Comparison of ENCODE assay signal across 8 cellular contexts in the genomic region with DNA sequence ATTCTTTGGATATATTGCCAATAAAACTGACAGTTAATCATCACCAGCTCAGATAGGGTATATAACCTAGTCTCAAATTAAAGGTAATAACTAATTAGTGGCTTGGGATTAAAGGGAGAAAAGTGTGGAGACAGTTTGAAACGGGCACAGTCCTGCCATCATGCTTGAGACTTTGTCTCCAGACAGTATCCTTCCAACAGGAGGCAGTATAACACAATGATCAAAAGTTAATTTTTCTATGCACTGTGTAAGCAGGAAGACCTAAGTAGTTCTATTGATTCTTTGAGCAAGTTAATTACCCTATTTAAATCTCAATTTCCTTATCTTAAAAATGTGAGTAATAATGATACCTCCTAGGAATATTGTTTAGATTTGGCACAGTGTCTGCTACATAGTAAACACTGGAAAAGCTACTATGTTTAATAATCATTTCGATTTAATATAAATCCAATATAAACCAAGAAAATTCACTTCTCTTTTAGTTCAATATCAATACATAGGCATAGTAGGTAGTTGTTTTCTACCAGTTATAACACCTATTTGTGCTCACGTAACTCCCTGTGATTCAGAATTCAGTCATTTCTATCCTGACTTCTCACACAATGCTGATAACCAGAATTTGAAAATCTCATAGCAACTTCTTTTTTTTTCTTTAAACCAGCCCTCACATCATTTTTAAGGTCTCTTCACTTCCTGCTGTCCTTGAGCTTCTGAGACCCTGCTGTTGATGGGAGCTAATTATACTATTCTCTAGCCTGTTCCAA. TPM values are rescaled to one million over a fixed set of nuclear protein-coding genes. Genes with fewer than 3 reads are reported as not detected.
DNase-seq lines count a peak whose midpoint lies in the region; ATAC-seq and TF ChIP-seq lines count a peak whose summit lies in the region.

No MANE protein-coding gene starts in this region.

- CTCF ChIA-PET in naive thymus-derived CD4-positive, alpha-beta T cell (lab: Charles Lee), result interaction anchor here (0.6 to 2.0 kb wide), 10 partner anchors 8 to 452 kb away, joined by 3 to 11 read pairs (median 5); a partner anchor contains a TSS

- H3K14ac ChIP-seq in neuronal stem cell (ENCODE audit: low read length), result no peak overlapping the region

- no peaks in the 10 kb centered on the region for H3K27me3 Mint-ChIP-seq in naive thymus-derived CD4-positive, alpha-beta T cell

- no peak overlapping the region for H4K91ac ChIP-seq in neuronal stem cell (ENCODE audit: low read depth, low read length, poor library complexity)

- H2AK5ac ChIP-seq in neuronal stem cell (ENCODE audit: low read depth, low read length), result no peak overlapping the region

- POLR2A ChIA-PET in naive thymus-derived CD4-positive, alpha-beta T cell (lab: Charles Lee), result no interaction called here

- H3K4me1 Mint-ChIP-seq in naive thymus-derived CD4-positive, alpha-beta T cell, result peaks cover 26 to 63% (median 44%) of the 10 kb centered on the region in 7 donors

- no CpG with 5 or more reads among the region's 3 CpGs for WGBS in neuronal stem cell (ENCODE audit: extremely low coverage in 2 of 2, insufficient read length in 2 of 2, insufficient replicate concordance in 1 of 2), 2 donors

- H3K9ac ChIP-seq in neuronal stem cell (ENCODE audit: low read depth, low read length, poor library complexity), result no peak overlapping the region

- H3K9me3 Mint-ChIP-seq in naive thymus-derived CD4-positive, alpha-beta T cell, result no peaks in the 10 kb centered on the region

- no peak overlapping the region for H2BK15ac ChIP-seq in neuronal stem cell (ENCODE audit: low read length)

- intact Hi-C loops in naive thymus-derived CD4-positive, alpha-beta T cell (cut with micrococcal nuclease), result loop anchor here (1.0 to 5.0 kb wide), 5 partner anchors 53 to 632 kb away; a partner anchor contains a TSS

- no peak overlapping the region for H3K27ac ChIP-seq in naive thymus-derived CD4-positive, alpha-beta T cell (ENCODE audit: low read depth, low read length)
- H3K27ac ChIP-seq in neuronal stem cell (replicated peaks; ENCODE audit: low read length), result no peak overlapping the region

- H3K18ac ChIP-seq in neuronal stem cell (ENCODE audit: low read length), result no peak overlapping the region

- no peak overlapping the region for H3K4me2 ChIP-seq in neuronal stem cell (ENCODE audit: insufficient read depth, low read length, poor library complexity, severe bottlenecking)

- no peak overlapping the region for H3K4ac ChIP-seq in neuronal stem cell (ENCODE audit: low read length)

- peak; percentile 51 for TF ChIP-seq CTCF in epithelial cell of esophagus (IDR thresholded peaks at IDR 0.05; ENCODE audit: insufficient read depth, low read depth, low read length, missing control alignments)

- no peaks in the 10 kb centered on the region for H3K9me3 ChIP-seq in naive thymus-derived CD4-positive, alpha-beta T cell (ENCODE audit: control insufficient read depth in 2 of 3, low read length in 3 of 3)
- H3K9me3 ChIP-seq in neuronal stem cell (replicated peaks in 1 of 2; ENCODE audit: control insufficient read depth in 2 of 2, insufficient read depth in 1 of 2, low read depth in 1 of 2, low read length in 2 of 2), result no peaks in the 10 kb centered on the region

- peak overlapping the region in 1 of 10 donors; percentile 35 for H3K4me3 Mint-ChIP-seq in naive thymus-derived CD4-positive, alpha-beta T cell

- H3K23ac ChIP-seq in neuronal stem cell (ENCODE audit: low read depth, low read length, poor library complexity), result no peak overlapping the region

- H3K36me3 ChIP-seq in naive thymus-derived CD4-positive, alpha-beta T cell (ENCODE audit: control insufficient read depth in 2 of 3, insufficient read depth in 3 of 3, low read length in 3 of 3), result no peaks in the 10 kb centered on the region
- H3K36me3 ChIP-seq in neuronal stem cell (replicated peaks in 1 of 2; ENCODE audit: control insufficient read depth in 2 of 2, insufficient read depth in 2 of 2, low read length in 2 of 2), result no peaks in the 10 kb centered on the region

- H3K4me3 ChIP-seq in epithelial cell of esophagus (ENCODE audit: low read length), result no peak overlapping the region
- H3K4me3 ChIP-seq in naive thymus-derived CD4-positive, alpha-beta T cell (ENCODE audit: low read length), result no peak overlapping the region
- no peak overlapping the region for H3K4me3 ChIP-seq in neuronal stem cell (ENCODE audit: low read length in 2 of 2)

- H2BK120ac ChIP-seq in neuronal stem cell (ENCODE audit: low read depth, low read length), result no peak overlapping the region

- H2BK12ac ChIP-seq in neuronal stem cell (ENCODE audit: low read length), result no peak overlapping the region

- peak; percentile 18 for DNase-seq in Daoy (ENCODE audit: low read depth)
- DNase-seq in RPMI8226, result peak; percentile 46
- peak; percentile 56 for DNase-seq in epithelial cell of esophagus (ENCODE audit: low read depth)
- peak in 6 of 9 donors; percentile 28 to 56 (median 46) for DNase-seq in naive thymus-derived CD4-positive, alpha-beta T cell
- no peak for DNase-seq in neuronal stem cell (ENCODE audit: low spot score)
- DNase-seq in NCI-H187 (lab: John Stamatoyannopoulos, UW), result no peak

- H2AFZ ChIP-seq in neuronal stem cell (ENCODE audit: low read length), result no peak overlapping the region

- no peaks in the 10 kb centered on the region for H3K27me3 ChIP-seq in naive thymus-derived CD4-positive, alpha-beta T cell (ENCODE audit: control insufficient read depth in 2 of 2, insufficient read depth in 2 of 2, low read length in 2 of 2)
- no peaks in the 10 kb centered on the region for H3K27me3 ChIP-seq in neuronal stem cell (ENCODE audit: control insufficient read depth in 3 of 3, insufficient read depth in 3 of 3, low read depth in 1 of 3, low read length in 3 of 3)

- H3K36me3 Mint-ChIP-seq in naive thymus-derived CD4-positive, alpha-beta T cell, result peaks cover 0 to 22% (median 0%) of the 10 kb centered on the region in 5 donors

- ATAC-seq in GM19328 (IDR thresholded peaks at IDR 0.05; ENCODE audit: unreplicated experiment) (peak; percentile 42), HG03521 (IDR thresholded peaks at IDR 0.05; ENCODE audit: unreplicated experiment) (peak; percentile 34)
- ATAC-seq in naive thymus-derived CD4-positive, alpha-beta T cell, result peak; percentile 86

- H3K79me1 ChIP-seq in neuronal stem cell (ENCODE audit: low read depth, low read length), result no peaks in the 10 kb centered on the region

- no peak overlapping the region for H2BK5ac ChIP-seq in neuronal stem cell (ENCODE audit: low read length)

- peak overlapping the region in 5 of 9 donors; percentile 12 to 85 (median 48) for H3K27ac Mint-ChIP-seq in naive thymus-derived CD4-positive, alpha-beta T cell

- H4K8ac ChIP-seq in neuronal stem cell (ENCODE audit: low read depth, low read length), result no peak overlapping the region

- H3K4me1 ChIP-seq in naive thymus-derived CD4-positive, alpha-beta T cell (ENCODE audit: control insufficient read depth in 2 of 2, insufficient read depth in 2 of 2, low read length in 2 of 2), result peaks cover 23 to 31% of the 10 kb centered on the region in 2 donors
- H3K4me1 ChIP-seq in neuronal stem cell (ENCODE audit: control insufficient read depth in 2 of 2, insufficient read depth in 1 of 2, low read depth in 1 of 2, low read length in 2 of 2), result peaks cover 0 to 4% of the 10 kb centered on the region in 2 donors

RNA-seq across cellular contexts. Expression of a gene that starts 53.7 kb away (rescaled TPM):
- 4.9 and 5.1 TPM in 2 replicates for total RNA-seq in Daoy (2014; rRNA removed; shearing (Covaris generic))
- total RNA-seq in naive thymus-derived CD4-positive, alpha-beta T cell, result 10 to 100 TPM in 2 of 5 experiments, 1 to 10 TPM in 3; 6.0 to 14.5 (median 9.9) TPM
- polyA plus RNA-seq in naive thymus-derived CD4-positive, alpha-beta T cell, result 1 to 10 TPM; 2.5 TPM
- polyA plus RNA-seq in neuronal stem cell (2013, experiment 1 of 2), result 0.43 TPM
- 0.60 TPM for polyA plus RNA-seq in neuronal stem cell (2013, experiment 2 of 2)

RNA-seq across cellular contexts. Expression of a gene that starts 54.9 kb away (rescaled TPM):
- 11.1 and 13.4 TPM in 2 replicates for total RNA-seq in Daoy (2014; rRNA removed; shearing (Covaris generic))
- total RNA-seq in naive thymus-derived CD4-positive, alpha-beta T cell, result 10 to 100 TPM; 19.5 to 38.7 (median 23.4) TPM
- 10 to 100 TPM; 19.4 to 28.0 TPM for polyA plus RNA-seq in naive thymus-derived CD4-positive, alpha-beta T cell
- 19.1 TPM for polyA plus RNA-seq in neuronal stem cell (2013, experiment 1 of 2)
- 19.1 TPM for polyA plus RNA-seq in neuronal stem cell (2013, experiment 2 of 2)

Comparison
In these comparisons a context has a peak if more than half of its experiments do, and no peak if none do; other contexts are left out.
1. DNase-seq: peak in Daoy (single experiment), RPMI8226 (single experiment), epithelial cell of esophagus (single experiment) and naive thymus-derived CD4-positive, alpha-beta T cell (6 of 9); none in neuronal stem cell (single experiment) and NCI-H187 (0 of 2).
2. ATAC-seq: peak in every context shown above with its lines; median percentile 86 in naive thymus-derived CD4-positive, alpha-beta T cell; 42 in GM19328; 34 in HG03521.